1 cellular context compared by ENCODE assay signal in genomic region chr5:142445266-142445665, GRCh38.
TF ChIP-seq lines count a peak whose summit lies in the region.

No MANE protein-coding gene starts in this region.

TF ChIP-seq in HepG2, 621 proteins besides CTCF, POLR2A, EP300 and RAD21:
- no peak for TF ChIP-seq ATF2 (CRISPR knock-in tag; IDR thresholded peaks at IDR 0.05)
- peak; percentile 30; the same call in 1 of the 2 replicates for TF ChIP-seq ZNF687 (CRISPR knock-in tag; IDR thresholded peaks at IDR 0.05)
- TF ChIP-seq ZNF33B (CRISPR knock-in tag; IDR thresholded peaks at IDR 0.05), result no peak
- no peak for TF ChIP-seq ZNF160 (CRISPR knock-in tag; IDR thresholded peaks at IDR 0.05)
